ENCODE assay signal across 8 cellular contexts in genomic region chr9:4339357-4339756, GRCh38. TPM values are rescaled to one million over a fixed set of nuclear protein-coding genes. Genes with fewer than 3 reads are reported as not detected.
A peak's percentile ranks its signal among the peaks of the same experiment; 100 is the strongest.
DNase-seq lines count a peak whose midpoint lies in the region; ATAC-seq, FAIRE-seq and TF ChIP-seq lines count a peak whose summit lies in the region.

No MANE protein-coding gene starts in this region.

- ATAC-seq in HG02759 (IDR thresholded peaks at IDR 0.05; ENCODE audit: unreplicated experiment) = peak; percentile 85

- FAIRE-seq in GM12892 (lab: Jason Lieb, UNC) = peak; percentile 87

- peaks cover 0 to 9% (median 4%) of the 10 kb centered on the region in 6 donors for H3K4me1 ChIP-seq in spleen

- intact Hi-C loops in spleen (cut with DNase I; ENCODE audit: low total_unique reads) = loop anchor here (5.0 kb wide), 1 partner anchor 607 kb away; no protein-coding TSS in a partner anchor

- TF ChIP-seq POLR2A in GM12892 (IDR thresholded peaks at IDR 0.05; ENCODE audit: low read depth, low read length) (no peak), spleen (IDR thresholded peaks at IDR 0.05) (no peak)

- no peak overlapping the region for H3K27ac ChIP-seq in spleen

- H3K27me3 ChIP-seq in spleen (replicated peaks in 1 of 7) = no peaks in the 10 kb centered on the region

- DNase-seq in GM12892 (ENCODE audit: insufficient read length) = peak; percentile 34
- peak; percentile 62 for DNase-seq in NCI-H187 treated with DMSO at 0.1 percent for 48 hours (lab: John Stamatoyannopoulos, UW)
- peak; percentile 68 for DNase-seq in T-helper 9 cell
- peak; percentile 91 for DNase-seq in astrocyte of the hippocampus (ENCODE audit: low read depth, low spot score)
- DNase-seq in iPS DF 19.7 (ENCODE audit: low read depth, low spot score) = peak; percentile 25
- peak; percentile 88 for DNase-seq in spleen
- no peak for DNase-seq in OCI-M2 (lab: John Stamatoyannopoulos, UW; ENCODE audit: unreplicated experiment)

- WGBS in spleen, 5 donors = 2 to 4% (median 3%) methylated on average over 6 of the region's 6 CpGs

- peak; percentile 26 to 90 (median 76) for TF ChIP-seq CTCF in spleen (IDR thresholded peaks at IDR 0.05 in 8 of 11, conservative IDR thresholded peaks at IDR 0.05 in 3 of 11)

- H3K9me3 ChIP-seq in spleen = no peaks in the 10 kb centered on the region

- no peaks in the 10 kb centered on the region for H3K36me3 ChIP-seq in spleen

- H3K4me3 ChIP-seq in spleen = no peak overlapping the region

RNA-seq across cellular contexts. Expression of gene GLIS3, which starts 39.5 kb away (rescaled TPM):
- polyA plus RNA-seq in GM12892 (2012; ENCODE audit: missing spikeins) = 0.15 TPM
- 10 to 100 TPM; 17.3 to 54.4 (median 26.1) TPM for total RNA-seq in spleen
- 1 to 10 TPM in 1 of 3 donors, under 1 TPM in 2; 0.65 to 2.0 (median 0.83) TPM for polyA plus RNA-seq in spleen
